Comparison of ENCODE assay signal across 21 cellular contexts in the genomic region with DNA sequence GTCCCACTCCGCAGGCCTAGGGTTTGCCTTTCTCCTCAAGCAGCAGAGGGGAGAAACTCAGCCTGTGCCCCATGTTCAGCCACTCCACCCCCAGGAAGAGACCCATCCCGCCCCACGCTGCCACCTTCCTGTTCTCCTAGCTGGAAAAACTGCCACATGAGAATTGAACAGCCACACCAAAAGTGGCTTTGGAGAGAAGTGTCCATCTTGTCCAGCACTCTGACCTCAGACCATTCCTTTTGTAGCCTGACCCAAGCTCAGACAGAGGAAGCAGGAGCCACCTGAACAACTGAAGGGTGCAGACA. TPM values are rescaled to one million over a fixed set of nuclear protein-coding genes. Genes with fewer than 3 reads are reported as not detected.
"Had no signal": no experiment of that assay in that cellular context is flagged by ENCODE, and none has a peak within 500 bp of the region (broad histone marks: within the 10 kb centered on the region; RNA-seq: fewer than 3 reads in every experiment).

No MANE protein-coding gene starts in this region.

- H3K4me1 Mint-ChIP-seq: immature natural killer cell, naive B cell had no signal

- ATAC-seq: foreskin keratinocyte, left colon, left ventricle myocardium superior, right cardiac atrium had no signal

- H3K27me3 ChIP-seq: dorsolateral prefrontal cortex, testis, tibial nerve had no signal

- DNase-seq: central memory CD4-positive, alpha-beta T cell; cortex of kidney; dorsolateral prefrontal cortex; effector memory CD4-positive, alpha-beta T cell; foreskin keratinocyte; immature natural killer cell; left colon; left ventricle myocardium superior; mesendoderm; naive B cell; right cardiac atrium; small intestine; stimulated activated CD4-positive, alpha-beta T cell treated with anti-CD3 and anti-CD28 coated beads, Interleukin-12 subunit alpha, Interleukin-12 subunit beta, amount 100 ng/mL, for 4 hours; stimulated activated naive CD4-positive, alpha-beta T cell treated with Interleukin-2 at 50 U/mL for 16 hours; testis had no signal

- H3K9me3 Mint-ChIP-seq: naive B cell, nephron had no signal

- H3K36me3 ChIP-seq: tibial nerve had no signal

- H3K36me3 Mint-ChIP-seq: immature natural killer cell, naive B cell had no signal

- H3K27ac Mint-ChIP-seq: immature natural killer cell, naive B cell, nephron had no signal

- H3K27ac ChIP-seq: dorsolateral prefrontal cortex, foreskin keratinocyte, testis, tibial nerve had no signal

- H3K4me3 ChIP-seq: dorsolateral prefrontal cortex, testis, tibial nerve had no signal

- H3K9me3 ChIP-seq: testis, tibial nerve had no signal

- H3K4me3 Mint-ChIP-seq: immature natural killer cell, naive B cell, nephron had no signal

- H3K4me1 ChIP-seq: foreskin keratinocyte, testis had no signal

RNA-seq across cellular contexts. Expression of a gene that starts 8.3 kb away (rescaled TPM):
- total RNA-seq: chondrocyte, epithelial cell of proximal tubule, foreskin keratinocyte, kidney epithelial cell, lung microvascular endothelial cell, right cardiac atrium had no signal
